9 cellular contexts compared by ENCODE assay signal in the genomic region with DNA sequence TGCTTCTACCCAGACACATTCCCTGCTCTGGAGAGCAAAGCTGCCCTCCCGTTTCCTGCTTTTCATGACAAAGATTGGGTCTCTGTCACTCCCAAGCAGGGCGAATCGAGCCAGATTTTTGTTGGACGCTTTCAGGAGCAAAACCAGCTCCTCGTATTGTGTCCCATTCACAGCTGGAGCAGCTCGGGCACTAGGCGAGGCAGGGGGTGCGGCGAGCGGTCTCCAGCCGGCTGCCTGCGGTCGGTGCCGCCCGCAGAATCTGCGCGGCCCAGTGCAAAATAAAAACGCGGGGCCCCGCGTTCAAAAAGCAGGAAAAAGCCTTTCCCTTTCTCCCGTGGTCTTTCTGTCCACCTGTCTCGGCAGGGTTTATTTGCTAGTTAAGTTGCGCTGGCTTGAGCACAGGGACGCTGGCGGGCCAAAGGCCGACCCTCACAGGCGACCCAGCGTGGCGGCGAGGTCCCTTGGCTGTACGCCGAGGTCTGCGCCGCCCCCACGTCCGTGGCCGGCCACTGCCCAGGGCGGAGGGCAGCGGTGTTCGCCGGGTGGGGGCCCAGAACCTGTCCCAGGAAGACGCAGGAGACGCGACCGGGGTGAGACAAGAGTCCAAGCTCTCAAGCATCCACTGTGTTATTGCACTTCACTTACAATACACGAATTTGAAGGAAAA.
A peak's percentile ranks its signal among the peaks of the same experiment; 100 is the strongest.
DNase-seq lines count a peak whose midpoint lies in the region; ATAC-seq and TF ChIP-seq lines count a peak whose summit lies in the region.
"Had no signal": no experiment of that assay in that cellular context is flagged by ENCODE, and none has a peak within 500 bp of the region (broad histone marks: within the 10 kb centered on the region; RNA-seq: fewer than 3 reads in every experiment).

No MANE protein-coding gene starts in this region.

- CTCF ChIA-PET in Caco-2 (lab: Charles Lee) = no interaction called here

- H3K27me3 ChIP-seq in Caco-2 (replicated peaks; ENCODE audit: control insufficient read depth, insufficient read depth, low read length) = no peaks in the 10 kb centered on the region
- peaks cover 0 to 38% (median 23%) of the 10 kb centered on the region in 7 donors for H3K27me3 ChIP-seq in heart right ventricle

- no peak for TF ChIP-seq CTCF in Caco-2 (IDR thresholded peaks at IDR 0.05; ENCODE audit: insufficient read depth in 1 of 2, low read depth in 1 of 2, low read length in 1 of 2, severe bottlenecking in 1 of 2, unreplicated experiment in 1 of 2)
- no peak for TF ChIP-seq CTCF in heart right ventricle (IDR thresholded peaks at IDR 0.05)
- TF ChIP-seq CTCF in osteocyte (IDR thresholded peaks at IDR 0.05) = no peak

- peak overlapping the region; percentile 7 for H3K4me3 ChIP-seq in Caco-2 (ENCODE audit: low read depth, low read length)
- H3K4me3 ChIP-seq in heart right ventricle = peak overlapping the region; percentile 12 to 63 (median 58)

- H3K36me3 ChIP-seq in Caco-2 (ENCODE audit: control insufficient read depth, insufficient read depth, low read length) = no peaks in the 10 kb centered on the region
- no peaks in the 10 kb centered on the region for H3K36me3 ChIP-seq in heart right ventricle

- H3K4me3 Mint-ChIP-seq in Caco-2 (ENCODE audit: unreplicated experiment) = no peak overlapping the region
- H3K4me3 Mint-ChIP-seq in osteocyte (ENCODE audit: unreplicated experiment) = peak overlapping the region; percentile 74
- peak overlapping the region in 1 of 2 donors; percentile 40 for H3K4me3 Mint-ChIP-seq in activated T-cell treated with anti-CD3 and anti-CD28 coated beads, Interleukin-2, amount 50 U/mL, for 72 hours

- H3K4me1 ChIP-seq in Caco-2 (no peaks in the 10 kb centered on the region), heart right ventricle (peaks cover 0 to 25% (median 12%) of the 10 kb centered on the region in 9 donors)

- DNase-seq in Caco-2 (no peak), SW480 (ENCODE audit: low spot score) (peak; percentile 12), heart right ventricle (peak in 1 of 2 donors; percentile 28), osteocyte (ENCODE audit: extremely low spot score, unreplicated experiment) (no peak), AML-193 (lab: John Stamatoyannopoulos, UW) (no peak), GDM1 (lab: John Stamatoyannopoulos, UW) (no peak), T-helper 1 cell (no peak)
- no peak for DNase-seq in activated T-cell treated with anti-CD3 and anti-CD28 coated beads, Interleukin-2, amount 50 U/mL, for 72 hours
- DNase-seq: central memory CD4-positive, alpha-beta T cell had no signal

- WGBS in heart right ventricle, 2 donors = 1 to 2% methylated on average over 47 of the region's 47 CpGs

- ATAC-seq in heart right ventricle = peak in 7 of 8 donors; percentile 31 to 70 (median 56)
- ATAC-seq in activated T-cell treated with anti-CD3 and anti-CD28 coated beads, Interleukin-2, amount 50 U/mL, for 72 hours (replicated peaks in 1 of 2) = no peak

- peak overlapping the region in 4 of 10 donors; percentile 14 to 36 (median 24) for H3K27ac ChIP-seq in heart right ventricle

- no peaks in the 10 kb centered on the region for H3K27me3 Mint-ChIP-seq in Caco-2 (ENCODE audit: insufficient read depth, unreplicated experiment)
- peaks cover 27% of the 10 kb centered on the region for H3K27me3 Mint-ChIP-seq in osteocyte (ENCODE audit: unreplicated experiment)
- peaks cover 33% of the 10 kb centered on the region for H3K27me3 Mint-ChIP-seq in activated T-cell treated with anti-CD3 and anti-CD28 coated beads, Interleukin-2, amount 50 U/mL, for 72 hours (ENCODE audit: low read depth)

- no TSS peak for BruUV-seq in Caco-2 (replicated peaks; lab: Mats Ljungman, UMichigan)

- H3K9me3 Mint-ChIP-seq in Caco-2 (ENCODE audit: unreplicated experiment) (no peaks in the 10 kb centered on the region), osteocyte (ENCODE audit: unreplicated experiment) (no peaks in the 10 kb centered on the region)
- H3K9me3 Mint-ChIP-seq in activated T-cell treated with anti-CD3 and anti-CD28 coated beads, Interleukin-2, amount 50 U/mL, for 72 hours = no peaks in the 10 kb centered on the region

- H3K36me3 Mint-ChIP-seq in Caco-2 (ENCODE audit: insufficient read depth, unreplicated experiment) = no peaks in the 10 kb centered on the region
- H3K36me3 Mint-ChIP-seq in osteocyte (ENCODE audit: unreplicated experiment) = no peaks in the 10 kb centered on the region
- H3K36me3 Mint-ChIP-seq in activated T-cell treated with anti-CD3 and anti-CD28 coated beads, Interleukin-2, amount 50 U/mL, for 72 hours (ENCODE audit: insufficient read depth in 2 of 2) = no peaks in the 10 kb centered on the region

- H3K27ac Mint-ChIP-seq in Caco-2 (ENCODE audit: unreplicated experiment) (no peak overlapping the region), osteocyte (ENCODE audit: unreplicated experiment) (no peak overlapping the region)
- no peak overlapping the region for H3K27ac Mint-ChIP-seq in activated T-cell treated with anti-CD3 and anti-CD28 coated beads, Interleukin-2, amount 50 U/mL, for 72 hours

- H3K9me3 ChIP-seq in Caco-2 (peaks cover 6% of the 10 kb centered on the region; the same call in 1 of the 2 replicates), heart right ventricle (peaks cover 0 to 4% (median 0%) of the 10 kb centered on the region in 11 donors)

- H3K4me1 Mint-ChIP-seq in Caco-2 (ENCODE audit: low read depth, unreplicated experiment) (no peaks in the 10 kb centered on the region), osteocyte (ENCODE audit: unreplicated experiment) (peaks cover 8% of the 10 kb centered on the region)
- peaks cover 5% of the 10 kb centered on the region for H3K4me1 Mint-ChIP-seq in activated T-cell treated with anti-CD3 and anti-CD28 coated beads, Interleukin-2, amount 50 U/mL, for 72 hours (ENCODE audit: low read depth)

- POLR2A ChIA-PET in Caco-2 (lab: Charles Lee) = no interaction called here

- intact Hi-C loops in Caco-2 (cut with micrococcal nuclease; ENCODE audit: unreplicated experiment) (no loop called here), heart right ventricle (cut with DNase I) (no loop called here)

Comparison
In these comparisons a context has a peak if more than half of its experiments do, and no peak if none do; other contexts are left out.
1. ATAC-seq: peak in heart right ventricle (7 of 8); none in activated T-cell treated with anti-CD3 and anti-CD28 coated beads, Interleukin-2, amount 50 U/mL, for 72 hours (0 of 2).